In genomic region chr12:2016862-2017723, GRCh38 we compare ENCODE assay signal across 1 cellular context.
TF ChIP-seq lines count a peak whose summit lies in the region.

No MANE protein-coding gene starts in this region.

TF ChIP-seq in WTC11, 78 proteins besides CTCF, POLR2A, EP300 and RAD21 (continued from another document):
- TF ChIP-seq, protein P1, sequence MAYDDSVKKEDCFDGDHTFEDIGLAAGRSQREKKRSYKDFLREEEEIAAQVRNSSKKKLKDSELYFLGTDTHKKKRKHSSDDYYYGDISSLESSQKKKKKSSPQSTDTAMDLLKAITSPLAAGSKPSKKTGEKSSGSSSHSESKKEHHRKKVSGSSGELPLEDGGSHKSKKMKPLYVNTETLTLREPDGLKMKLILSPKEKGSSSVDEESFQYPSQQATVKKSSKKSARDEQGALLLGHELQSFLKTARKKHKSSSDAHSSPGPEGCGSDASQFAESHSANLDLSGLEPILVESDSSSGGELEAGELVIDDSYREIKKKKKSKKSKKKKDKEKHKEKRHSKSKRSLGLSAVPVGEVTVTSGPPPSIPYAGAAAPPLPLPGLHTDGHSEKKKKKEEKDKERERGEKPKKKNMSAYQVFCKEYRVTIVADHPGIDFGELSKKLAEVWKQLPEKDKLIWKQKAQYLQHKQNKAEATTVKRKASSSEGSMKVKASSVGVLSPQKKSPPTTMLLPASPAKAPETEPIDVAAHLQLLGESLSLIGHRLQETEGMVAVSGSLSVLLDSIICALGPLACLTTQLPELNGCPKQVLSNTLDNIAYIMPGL (CRISPR knock-in tag; IDR thresholded peaks at IDR 0.05): no peak
- TF ChIP-seq FOXJ3 (CRISPR knock-in tag; IDR thresholded peaks at IDR 0.05; ENCODE audit: borderline replicate concordance) (no peak), NR3C1 (CRISPR knock-in tag; conservative IDR thresholded peaks at IDR 0.05; ENCODE audit: low read depth) (no peak), GABPB1 (CRISPR knock-in tag; IDR thresholded peaks at IDR 0.05) (no peak), ZNF416 (CRISPR knock-in tag; IDR thresholded peaks at IDR 0.05) (no peak)
- TF ChIP-seq, protein P2, sequence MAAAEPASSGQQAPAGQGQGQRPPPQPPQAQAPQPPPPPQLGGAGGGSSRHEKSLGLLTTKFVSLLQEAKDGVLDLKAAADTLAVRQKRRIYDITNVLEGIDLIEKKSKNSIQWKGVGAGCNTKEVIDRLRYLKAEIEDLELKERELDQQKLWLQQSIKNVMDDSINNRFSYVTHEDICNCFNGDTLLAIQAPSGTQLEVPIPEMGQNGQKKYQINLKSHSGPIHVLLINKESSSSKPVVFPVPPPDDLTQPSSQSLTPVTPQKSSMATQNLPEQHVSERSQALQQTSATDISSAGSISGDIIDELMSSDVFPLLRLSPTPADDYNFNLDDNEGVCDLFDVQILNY (CRISPR knock-in tag; IDR thresholded peaks at IDR 0.05): no peak
- TF ChIP-seq, protein P3, sequence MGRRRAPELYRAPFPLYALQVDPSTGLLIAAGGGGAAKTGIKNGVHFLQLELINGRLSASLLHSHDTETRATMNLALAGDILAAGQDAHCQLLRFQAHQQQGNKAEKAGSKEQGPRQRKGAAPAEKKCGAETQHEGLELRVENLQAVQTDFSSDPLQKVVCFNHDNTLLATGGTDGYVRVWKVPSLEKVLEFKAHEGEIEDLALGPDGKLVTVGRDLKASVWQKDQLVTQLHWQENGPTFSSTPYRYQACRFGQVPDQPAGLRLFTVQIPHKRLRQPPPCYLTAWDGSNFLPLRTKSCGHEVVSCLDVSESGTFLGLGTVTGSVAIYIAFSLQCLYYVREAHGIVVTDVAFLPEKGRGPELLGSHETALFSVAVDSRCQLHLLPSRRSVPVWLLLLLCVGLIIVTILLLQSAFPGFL (CRISPR knock-in tag; IDR thresholded peaks at IDR 0.05; ENCODE audit: borderline replicate concordance): no peak
